ENCODE assay signal across 10 cellular contexts in genomic region chr10:88390041-88390440, GRCh38.
"Had no signal": no experiment of that assay in that cellular context is flagged by ENCODE, and none has a peak within 500 bp of the region (broad histone marks: within the 10 kb centered on the region; RNA-seq: fewer than 3 reads in every experiment).

No MANE protein-coding gene starts in this region.

- ATAC-seq: activated CD4-positive, alpha-beta T cell treated with anti-CD3 and anti-CD28 coated beads for 36 hours; activated CD8-positive, alpha-beta T cell treated with anti-CD3 and anti-CD28 coated beads, Interleukin-2, amount 10 ng/mL, durations not matched to agents 7 days and 5 days; left lung had no signal

- H3K27me3 ChIP-seq: left lung had no signal

- FAIRE-seq: keratinocyte had no signal

- H3K27ac ChIP-seq: left lung, psoas muscle had no signal

- DNase-seq: activated CD8-positive, alpha-beta memory T cell treated with anti-CD3 and anti-CD28 coated beads, Interleukin-2, amount 50 U/mL, for 48 hours; activated naive CD4-positive, alpha-beta T cell; left lung; psoas muscle; stimulated activated CD4-positive, alpha-beta T cell treated with anti-CD3 and anti-CD28 coated beads, Interleukin-12 subunit alpha, Interleukin-12 subunit beta, amount 100 ng/mL, for 4 hours; stimulated activated naive CD4-positive, alpha-beta T cell treated with Interleukin-2 at 50 U/mL for 16 hours; T1000 had no signal

- H3K36me3 ChIP-seq: left lung had no signal

- H3K4me3 ChIP-seq: left lung, psoas muscle had no signal
